Comparison of ENCODE assay signal across 17 cellular contexts in genomic region chr14:97687944-97688625, GRCh38.
"Had no signal": no experiment of that assay in that cellular context is flagged by ENCODE, and none has a peak within 500 bp of the region (broad histone marks: within the 10 kb centered on the region; RNA-seq: fewer than 3 reads in every experiment).

No MANE protein-coding gene starts in this region.

- H3K27me3 ChIP-seq: colonic mucosa, heart right ventricle, pancreas, sigmoid colon, tibial nerve, vagina had no signal

- DNase-seq: activated CD4-positive, alpha-beta T cell treated with anti-CD3 and anti-CD28 coated beads for 48 hours; activated CD4-positive, CD25-positive, alpha-beta regulatory T cell; activated CD8-positive, alpha-beta T cell treated with anti-CD3 and anti-CD28 coated beads for 36 hours; activated naive CD4-positive, alpha-beta T cell treated with anti-CD3 and anti-CD28 coated beads for 36 hours; activated T-cell treated with anti-CD3 and anti-CD28 coated beads, Interleukin-2, amount 50 U/mL, for 1 hour; anterior cingulate cortex; colonic mucosa; heart right ventricle; left ventricle myocardium superior; naive thymus-derived CD8-positive, alpha-beta T cell; pancreas; sigmoid colon; stimulated activated CD4-positive, alpha-beta T cell treated with anti-CD3 and anti-CD28 coated beads, Interleukin-4, amount 100 ng/mL, for 4 hours; stimulated activated naive B cell treated with anti-CD40 and anti-IgM and Interleukin-4, amounts not matched to agents 10 μg/mL and 1 μg/mL and 100 μg/mL, for 72 hours had no signal

- ATAC-seq: activated CD8-positive, alpha-beta T cell treated with anti-CD3 and anti-CD28 coated beads for 36 hours; activated T-helper 17 cell treated with anti-CD3 and anti-CD28 coated beads, Interleukin-2, amount 50 U/mL, for 72 hours; heart right ventricle; left ventricle myocardium superior; naive thymus-derived CD8-positive, alpha-beta T cell; pancreas; stimulated activated naive B cell treated with anti-CD40 and anti-IgM and Interleukin-4, amounts not matched to agents 10 μg/mL and 1 μg/mL and 100 μg/mL, for 72 hours had no signal

- H3K36me3 ChIP-seq: colonic mucosa, heart right ventricle, pancreas, sigmoid colon, tibial nerve, vagina had no signal

- H3K27ac ChIP-seq: colonic mucosa, heart right ventricle, pancreas, sigmoid colon, tibial nerve, vagina had no signal

- H3K4me3 ChIP-seq: colonic mucosa, heart right ventricle, pancreas, sigmoid colon, tibial nerve, vagina had no signal

- H3K4me1 ChIP-seq: colonic mucosa, heart right ventricle, pancreas, sigmoid colon, tibial nerve, vagina had no signal

- H3K9me3 ChIP-seq: colonic mucosa, heart right ventricle, pancreas, tibial nerve, vagina had no signal
